In genomic region chr2:38863061-38863695, GRCh38 we compare ENCODE assay signal across 1 cellular context.
TF ChIP-seq lines count a peak whose summit lies in the region.

No MANE protein-coding gene starts in this region.

TF ChIP-seq in GM12878, 131 proteins besides CTCF, POLR2A, EP300 and RAD21:
- TF ChIP-seq NBN (IDR thresholded peaks at IDR 0.05) (no peak), BCL3 (IDR thresholded peaks at IDR 0.05; ENCODE audit: borderline replicate concordance, insufficient read depth, low read depth, low read length, poor library complexity, severe bottlenecking) (no peak), BACH1 (IDR thresholded peaks at IDR 0.05; ENCODE audit: borderline replicate concordance) (no peak), MYB (IDR thresholded peaks at IDR 0.05; ENCODE audit: borderline replicate concordance, low read depth, low read length) (no peak), LARP7 (IDR thresholded peaks at IDR 0.05) (no peak), YY1 (IDR thresholded peaks at IDR 0.05; ENCODE audit: low read depth, low read length) (no peak)
